ENCODE assay signal across 9 cellular contexts in the genomic region with DNA sequence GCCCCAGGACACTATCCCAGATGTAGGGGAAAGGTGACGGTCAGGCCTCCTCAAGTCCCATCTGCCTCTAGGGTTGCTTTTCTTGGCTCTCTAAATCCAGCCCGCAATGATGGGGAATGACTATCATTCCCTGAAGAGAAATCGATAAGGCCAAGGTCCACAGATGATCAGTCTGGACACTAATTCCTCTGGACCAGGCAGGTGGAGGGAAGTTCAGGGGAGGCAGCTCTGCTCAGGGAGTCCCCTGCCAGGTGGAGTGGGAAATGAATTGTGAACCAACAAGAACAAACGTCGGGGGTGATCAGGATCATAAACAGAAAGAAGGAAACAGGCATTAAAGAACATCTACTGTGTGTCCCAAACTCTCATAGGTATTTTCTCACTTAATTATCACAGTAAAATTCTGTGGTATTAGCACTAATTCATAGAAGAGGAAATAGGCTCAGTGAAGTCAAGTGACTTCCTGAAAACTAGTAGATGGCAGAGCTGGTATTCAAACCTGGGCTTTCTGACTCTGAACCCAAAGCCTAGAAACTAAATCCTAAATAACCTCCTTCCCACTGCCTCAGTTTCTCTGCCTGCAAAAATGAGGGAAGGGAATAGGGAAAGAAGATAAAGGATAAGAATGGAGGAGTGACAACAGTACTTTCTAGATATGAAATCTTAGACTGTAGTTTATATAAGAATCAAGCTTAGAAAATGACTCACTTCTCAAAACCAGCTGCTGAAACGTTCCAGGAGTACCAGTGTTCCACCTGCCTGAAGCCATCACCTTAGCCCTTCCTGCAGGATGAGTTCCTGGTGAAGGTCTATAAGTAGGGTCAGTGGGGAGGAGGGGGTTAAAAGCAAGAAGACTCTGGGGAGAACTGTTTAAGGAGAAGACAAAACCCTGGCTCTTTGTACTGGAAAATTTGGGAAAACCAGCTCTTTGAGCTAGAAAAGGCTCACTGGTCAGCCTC. TPM values are rescaled to one million over a fixed set of nuclear protein-coding genes. Genes with fewer than 3 reads are reported as not detected.
DNase-seq lines count a peak whose midpoint lies in the region; ATAC-seq and TF ChIP-seq lines count a peak whose summit lies in the region.
"Had no signal": no experiment of that assay in that cellular context is flagged by ENCODE, and none has a peak within 500 bp of the region (broad histone marks: within the 10 kb centered on the region; RNA-seq: fewer than 3 reads in every experiment).

No MANE protein-coding gene starts in this region.

- H3K27ac Mint-ChIP-seq in CD14-positive monocyte (peak overlapping the region; percentile 74 to 92 (median 85)), IgD-negative memory B cell (peak overlapping the region; percentile 92 to 98 (median 97))
- H3K27ac Mint-ChIP-seq in activated naive CD8-positive, alpha-beta T cell treated with anti-CD3 and anti-CD28 coated beads, Interleukin-2, amount 10 ng/mL, durations not matched to agents 7 days and 5 days, result peak overlapping the region; percentile 62

- no peak for TF ChIP-seq CTCF in CD14-positive monocyte (IDR thresholded peaks at IDR 0.05)
- TF ChIP-seq CTCF in neutrophil (IDR thresholded peaks at IDR 0.05), result no peak

- TF ChIP-seq POLR2A in erythroblast (IDR thresholded peaks at IDR 0.05; ENCODE audit: low read length), result no peak

- H3K4me1 ChIP-seq in neutrophil (ENCODE audit: control insufficient read depth in 1 of 2, insufficient read depth in 1 of 2, low read depth in 1 of 2, low read length in 1 of 2), result peaks cover 40 to 44% of the 10 kb centered on the region in 2 experiments

- H3K4me3 Mint-ChIP-seq in CD14-positive monocyte (peak overlapping the region in 1 of 2 donors; percentile 61), IgD-negative memory B cell (peak overlapping the region; percentile 65 to 96 (median 84))
- peak overlapping the region; percentile 35 for H3K4me3 Mint-ChIP-seq in activated naive CD8-positive, alpha-beta T cell treated with anti-CD3 and anti-CD28 coated beads, Interleukin-2, amount 10 ng/mL, durations not matched to agents 7 days and 5 days

- H3K27me3 ChIP-seq in neutrophil (no peaks in the 10 kb centered on the region), H7 (ENCODE audit: control insufficient read depth, insufficient read depth, low read length) (no peaks in the 10 kb centered on the region; the same call in 1 of the 2 replicates)

- intact Hi-C loops in CD14-positive monocyte (cut with micrococcal nuclease), result loop anchor here in 1 of 2 donors (10.0 kb wide), 1 partner anchor 316 kb away; the partner anchor contains the start of gene FSIP1

- H3K9me3 ChIP-seq in neutrophil, result no peaks in the 10 kb centered on the region

- no peak for DNase-seq in CD14-positive monocyte (ENCODE audit: low spot score)
- no peak for DNase-seq in activated naive CD8-positive, alpha-beta T cell treated with anti-CD3 and anti-CD28 coated beads, Interleukin-2, amount 10 ng/mL, durations not matched to agents 7 days and 5 days
- DNase-seq in dedifferentiated amniotic fluid mesenchymal stem cell (ENCODE audit: extremely low spot score), result no peak
- DNase-seq in H7, result no peak
- no peak for DNase-seq in erythroblast (lab: John Stamatoyannopoulos, UW)
- no peak for DNase-seq in T-helper 9 cell
- DNase-seq: KBM-7 had no signal

- peak overlapping the region; percentile 29 for H3K27ac ChIP-seq in neutrophil

- no peak for ATAC-seq in activated naive CD8-positive, alpha-beta T cell treated with anti-CD3 and anti-CD28 coated beads, Interleukin-2, amount 10 ng/mL, durations not matched to agents 7 days and 5 days (ENCODE audit: low read depth)

- H3K27me3 Mint-ChIP-seq in CD14-positive monocyte (ENCODE audit: low read depth in 3 of 3) (peaks cover 0 to 2% (median 0%) of the 10 kb centered on the region in 3 donors), IgD-negative memory B cell (no peaks in the 10 kb centered on the region)
- H3K27me3 Mint-ChIP-seq in activated naive CD8-positive, alpha-beta T cell treated with anti-CD3 and anti-CD28 coated beads, Interleukin-2, amount 10 ng/mL, durations not matched to agents 7 days and 5 days, result no peaks in the 10 kb centered on the region

- H3K4me1 Mint-ChIP-seq in CD14-positive monocyte, result peaks cover 90% of the 10 kb centered on the region
- peaks cover 53 to 84% (median 79%) of the 10 kb centered on the region in 3 donors for H3K4me1 Mint-ChIP-seq in IgD-negative memory B cell
- peaks cover 52% of the 10 kb centered on the region for H3K4me1 Mint-ChIP-seq in activated naive CD8-positive, alpha-beta T cell treated with anti-CD3 and anti-CD28 coated beads, Interleukin-2, amount 10 ng/mL, durations not matched to agents 7 days and 5 days

- H3K36me3 ChIP-seq in neutrophil (no peaks in the 10 kb centered on the region), H7 (replicated peaks; ENCODE audit: control insufficient read depth, insufficient read depth, low read length) (no peaks in the 10 kb centered on the region; the same call in none of the 2 replicates)

- H3K36me3 Mint-ChIP-seq in CD14-positive monocyte, result peaks cover 50 to 80% of the 10 kb centered on the region in 2 donors
- H3K36me3 Mint-ChIP-seq in IgD-negative memory B cell, result peaks cover 13% of the 10 kb centered on the region
- peaks cover under 1% of the 10 kb centered on the region for H3K36me3 Mint-ChIP-seq in activated naive CD8-positive, alpha-beta T cell treated with anti-CD3 and anti-CD28 coated beads, Interleukin-2, amount 10 ng/mL, durations not matched to agents 7 days and 5 days

- H3K4me3 ChIP-seq in neutrophil (ENCODE audit: low read depth in 1 of 2, low read length in 1 of 2) (no peak overlapping the region), H7 (ENCODE audit: insufficient read depth, low read depth, low read length) (no peak overlapping the region)

- H3K9me3 Mint-ChIP-seq in CD14-positive monocyte (no peaks in the 10 kb centered on the region), IgD-negative memory B cell (no peaks in the 10 kb centered on the region)
- H3K9me3 Mint-ChIP-seq in activated naive CD8-positive, alpha-beta T cell treated with anti-CD3 and anti-CD28 coated beads, Interleukin-2, amount 10 ng/mL, durations not matched to agents 7 days and 5 days, result no peaks in the 10 kb centered on the region

- POLR2A ChIA-PET in activated naive CD8-positive, alpha-beta T cell treated with anti-CD3 and anti-CD28 coated beads, Interleukin-2, amount 10 ng/mL, durations not matched to agents 7 days and 5 days (lab: Charles Lee), result interaction anchor here (1.0 to 1.5 kb wide), 6 partner anchors 12 to 62 kb away, joined by 3 to 5 read pairs (median 3); no protein-coding TSS in a partner anchor

RNA-seq across cellular contexts. Expression of gene BMF, which starts 7.5 kb away (rescaled TPM):
- polyA plus RNA-seq in CD14-positive monocyte, result 1 to 10 TPM; 5.6 to 6.5 TPM
- 5.8 TPM for polyA plus RNA-seq in IgD-negative memory B cell
- 10 to 100 TPM; 20.6 to 24.6 TPM for total RNA-seq in activated naive CD8-positive, alpha-beta T cell treated with anti-CD3 and anti-CD28 coated beads, Interleukin-2, amount 10 ng/mL, durations not matched to agents 7 days and 5 days
- 11.9 and 12.4 TPM in 2 replicates for total RNA-seq in H7 (2014; rRNA removed; shearing (Covaris generic))

RNA-seq across cellular contexts. Expression of gene BUB1B, which starts 59.6 kb away (rescaled TPM):
- polyA plus RNA-seq in CD14-positive monocyte (under 1 TPM in 1 of 2 donors, not detected in 1; 0.51 TPM), IgD-negative memory B cell (0.55 TPM)
- 10 to 100 TPM; 59.3 TPM for total RNA-seq in activated naive CD8-positive, alpha-beta T cell treated with anti-CD3 and anti-CD28 coated beads, Interleukin-2, amount 10 ng/mL, durations not matched to agents 7 days and 5 days
- 87.4 and 126 TPM in 2 replicates for total RNA-seq in H7 (2014; rRNA removed; shearing (Covaris generic))
